Comparison of ENCODE assay signal across 9 cellular contexts in the genomic region with DNA sequence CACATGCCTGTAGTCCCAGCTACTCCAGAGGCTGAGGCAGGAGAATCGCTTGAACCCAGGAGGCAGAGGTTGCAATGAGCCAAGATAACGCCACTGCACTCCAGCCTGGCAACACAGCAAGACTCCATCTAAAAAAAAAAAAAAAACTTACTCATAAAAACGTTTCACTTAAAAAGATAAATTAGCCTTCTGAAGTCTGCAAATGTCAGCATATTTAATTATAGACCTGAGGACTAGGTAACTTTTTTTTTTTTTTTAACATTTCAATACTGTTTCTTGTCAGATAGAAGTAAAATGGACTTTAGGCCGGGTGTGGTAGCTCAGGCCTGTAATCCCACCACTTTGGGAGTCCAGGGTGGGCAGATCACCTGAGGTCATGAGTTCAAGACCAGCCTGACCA. TPM values are rescaled to one million over a fixed set of nuclear protein-coding genes. Genes with fewer than 3 reads are reported as not detected.
DNase-seq lines count a peak whose midpoint lies in the region; ATAC-seq, FAIRE-seq and TF ChIP-seq lines count a peak whose summit lies in the region.
"Not testable (repeated sequence)": the region's sequence is repeated elsewhere in the genome, so short reads cannot be mapped to it uniquely, and the experiment has no call there.
"Had no signal": no experiment of that assay in that cellular context is flagged by ENCODE, and none has a peak within 500 bp of the region (broad histone marks: within the 10 kb centered on the region; RNA-seq: fewer than 3 reads in every experiment).

No MANE protein-coding gene starts in this region.

- H3K18ac ChIP-seq in IMR-90 (ENCODE audit: low read depth, low read length): not testable (repeated sequence)

- dilution Hi-C loops in IMR-90 (cut with HindIII; ENCODE audit: low sequenced_read_pairs, unreplicated experiment): not testable (repeated sequence)

- not testable (repeated sequence) for H3K4me3 Mint-ChIP-seq in progenitor cell of endocrine pancreas (ENCODE audit: low read depth)

- H3K9me3 Mint-ChIP-seq in progenitor cell of endocrine pancreas (ENCODE audit: low read depth): peaks cover 62% of the 10 kb centered on the region

- intact Hi-C loops in IMR-90 (cut with micrococcal nuclease); K562 (cut with micrococcal nuclease): not testable (repeated sequence)

- H4K8ac ChIP-seq in IMR-90 (ENCODE audit: low read depth in 2 of 2, low read length in 2 of 2): not testable (repeated sequence)

- TF ChIP-seq CTCF in IMR-90 (conservative IDR thresholded peaks at IDR 0.05; ENCODE audit: low read depth, low read length); K562 (IDR thresholded peaks at IDR 0.05 in 2 of 3, conservative IDR thresholded peaks at IDR 0.05 in 1 of 3; ENCODE audit: insufficient read depth in 2 of 3, low read depth in 1 of 3, low read length in 3 of 3); progenitor cell of endocrine pancreas (IDR thresholded peaks at IDR 0.05; ENCODE audit: unreplicated experiment): not testable (repeated sequence)

- not testable (repeated sequence) for H3K56ac ChIP-seq in IMR-90 (ENCODE audit: extremely low read depth, insufficient read depth, low read length)

- not testable (repeated sequence) for TF ChIP-seq POLR2A in IMR-90 (IDR thresholded peaks at IDR 0.05; ENCODE audit: low read depth, low read length); K562 (conservative IDR thresholded peaks at IDR 0.05)

- not testable (repeated sequence) for H3K4me2 ChIP-seq in BLaER1; IMR-90 (ENCODE audit: low read depth, low read length); K562 (ENCODE audit: insufficient read depth, low read length)

- not testable (repeated sequence) for ATAC-seq in IMR-90 (ENCODE audit: low read depth); K562

- not testable (repeated sequence) for H3K9me1 ChIP-seq in IMR-90 (ENCODE audit: insufficient read depth, low read length); K562 (ENCODE audit: control insufficient read depth, insufficient read depth, low read length)

- not testable (repeated sequence) for H3K9ac ChIP-seq in BLaER1; IMR-90 (ENCODE audit: low read depth, low read length); adipocyte (ENCODE audit: low read length); K562 (ENCODE audit: insufficient read depth in 1 of 2, low read depth in 2 of 2, low read length in 2 of 2)

- not testable (repeated sequence) for H2BK15ac ChIP-seq in IMR-90 (ENCODE audit: low read depth, low read length)

- not testable (repeated sequence) for TF ChIP-seq EP300 in K562 (IDR thresholded peaks at IDR 0.05; ENCODE audit: low read length)

- peak overlapping the region; percentile 76 for H3K4me3 ChIP-seq in BLaER1
- H3K4me3 ChIP-seq in IMR-90 (ENCODE audit: insufficient read depth, low read depth, low read length); K562: not testable (repeated sequence)
- peak overlapping the region; percentile 53 for H3K4me3 ChIP-seq in adipocyte (ENCODE audit: low read length)

- peaks cover 81% of the 10 kb centered on the region for H3K36me3 Mint-ChIP-seq in progenitor cell of endocrine pancreas (ENCODE audit: insufficient read depth)

- POLR2A ChIA-PET in IMR-90 (lab: Charles Lee; ENCODE audit: unreplicated experiment): not testable (repeated sequence)
- POLR2A ChIA-PET in K562 (lab: Yijun Ruan, JAX): interaction anchor here (1.1 kb wide), 1 partner anchor 168 kb away, joined by 3 read pairs; the partner anchor contains the start of gene PCDHGC4

- not testable (repeated sequence) for H3K14ac ChIP-seq in IMR-90 (replicated peaks; ENCODE audit: low read depth, low read length)

- no CpG with 5 or more reads among the region's 4 CpGs for WGBS in IMR-90 (ENCODE audit: extremely low coverage in 2 of 2, insufficient read length in 1 of 2), 2 experiments
- WGBS in K562 (ENCODE audit: insufficient coverage, low coverage, missing lambda C conversion rate): 62% methylated on average over 2 of the region's 4 CpGs

- not testable (repeated sequence) for H3K4me1 Mint-ChIP-seq in progenitor cell of endocrine pancreas (ENCODE audit: low read depth)

- not testable (repeated sequence) for H2BK20ac ChIP-seq in IMR-90 (ENCODE audit: low read depth, low read length)

- peaks cover 29% of the 10 kb centered on the region for H3K79me2 ChIP-seq in K562 (ENCODE audit: control insufficient read depth, insufficient read depth, low read length)

- not testable (repeated sequence) for BruUV-seq in IMR-90 (replicated peaks; lab: Mats Ljungman, UMichigan); K562 (replicated peaks; lab: Mats Ljungman, UMichigan)

- DNase-seq in IMR-90; adipocyte (ENCODE audit: low read depth); K562 (ENCODE audit: extremely low read depth in 1 of 4, low spot score in 3 of 4); progenitor cell of endocrine pancreas (ENCODE audit: low spot score, unreplicated experiment): not testable (repeated sequence)

- H4K20me1 ChIP-seq in BLaER1; IMR-90 (ENCODE audit: insufficient read depth, low read length); K562 (replicated peaks; ENCODE audit: control insufficient read depth, insufficient read depth, low read length): not testable (repeated sequence)

- H4K91ac ChIP-seq in IMR-90 (ENCODE audit: insufficient read depth, low read depth, low read length): not testable (repeated sequence)

- not testable (repeated sequence) for H3K27ac ChIP-seq in BLaER1; IMR-90 (ENCODE audit: insufficient read depth, low read length); K562 (ENCODE audit: extremely low read depth, low read depth, low read length)

- not testable (repeated sequence) for FAIRE-seq in K562 (lab: Jason Lieb, UNC)

- not testable (repeated sequence) for H3K4ac ChIP-seq in IMR-90 (ENCODE audit: low read depth, low read length)

- not testable (repeated sequence) for H3K4me1 ChIP-seq in BLaER1; IMR-90 (ENCODE audit: control insufficient read depth, insufficient read depth, low read length); K562 (replicated peaks in 1 of 2; ENCODE audit: control insufficient read depth in 2 of 2, insufficient read depth in 2 of 2, low read length in 2 of 2)
- peaks cover 15% of the 10 kb centered on the region for H3K4me1 ChIP-seq in adipocyte (ENCODE audit: control insufficient read depth, insufficient read depth, low read length)

- in situ Hi-C loops in IMR-90 (cut with MboI; ENCODE audit: low sequenced_read_pairs); K562 (cut with MboI): not testable (repeated sequence)

- not testable (repeated sequence) for TF ChIP-seq RAD21 in IMR-90 (IDR thresholded peaks at IDR 0.05; ENCODE audit: low read length); K562 (CRISPR knock-in tag; conservative IDR thresholded peaks at IDR 0.05 in 1 of 2, IDR thresholded peaks at IDR 0.05 in 1 of 2)

- H4K5ac ChIP-seq in IMR-90 (ENCODE audit: low read depth, low read length): not testable (repeated sequence)

- peak overlapping the region; percentile 64 for H3K27ac Mint-ChIP-seq in progenitor cell of endocrine pancreas

- H3K27me3 Mint-ChIP-seq in progenitor cell of endocrine pancreas: not testable (repeated sequence)

- H2AK5ac ChIP-seq in IMR-90 (ENCODE audit: low read depth, low read length): not testable (repeated sequence)

- CTCF ChIA-PET in IMR-90 (lab: Yijun Ruan, JAX); K562 (lab: Yijun Ruan, JAX; ENCODE audit: low intra/inter-chr PET ratio): not testable (repeated sequence)

- H3K79me1 ChIP-seq in IMR-90 (ENCODE audit: low read depth in 1 of 2, low read length in 2 of 2): peaks cover 15 to 17% of the 10 kb centered on the region in 2 experiments

- not testable (repeated sequence) for H2AK9ac ChIP-seq in IMR-90 (replicated peaks; ENCODE audit: low read depth, low read length, poor library complexity)

- H3K9me3 ChIP-seq in BLaER1: peaks cover 98% of the 10 kb centered on the region
- H3K9me3 ChIP-seq in IMR-90 (ENCODE audit: control insufficient read depth, insufficient read depth, low read length): peaks cover 50% of the 10 kb centered on the region
- H3K9me3 ChIP-seq in adipocyte (ENCODE audit: control insufficient read depth, low read length): peaks cover 71% of the 10 kb centered on the region
- peaks cover 22% of the 10 kb centered on the region for H3K9me3 ChIP-seq in K562 (replicated peaks; ENCODE audit: control insufficient read depth, insufficient read depth, low read depth, low read length)

- not testable (repeated sequence) for H2AFZ ChIP-seq in IMR-90 (replicated peaks; ENCODE audit: low read length, poor library complexity); K562 (ENCODE audit: low read depth, low read length)

- not testable (repeated sequence) for H3K23ac ChIP-seq in IMR-90 (ENCODE audit: low read depth, low read length)

- not testable (repeated sequence) for H3K27me3 ChIP-seq in BLaER1; IMR-90 (ENCODE audit: control insufficient read depth, insufficient read depth, low read length); adipocyte (replicated peaks; ENCODE audit: control insufficient read depth, insufficient read depth, low read length); K562 (ENCODE audit: control insufficient read depth in 2 of 2, insufficient read depth in 2 of 2, low read length in 2 of 2)

- H2BK5ac ChIP-seq in IMR-90 (ENCODE audit: low read depth, low read length, poor library complexity, severe bottlenecking): not testable (repeated sequence)

- H2BK120ac ChIP-seq in IMR-90 (ENCODE audit: low read depth, low read length): not testable (repeated sequence)

- H3K36me3 ChIP-seq in BLaER1 (peaks cover 79% of the 10 kb centered on the region), IMR-90 (ENCODE audit: control insufficient read depth, insufficient read depth, low read length) (peaks cover 12% of the 10 kb centered on the region), adipocyte (ENCODE audit: control insufficient read depth, insufficient read depth, low read length, severe bottlenecking) (peaks cover 37% of the 10 kb centered on the region), K562 (ENCODE audit: control insufficient read depth, insufficient read depth, low read length) (peaks cover 26% of the 10 kb centered on the region)

RNA-seq across cellular contexts. Expression of gene TAF7, which starts 3.6 kb away (rescaled TPM):
- total RNA-seq in IMR-90 (2012; rRNA removed) (51.8 and 100 TPM in 2 replicates), K562 (2014; rRNA removed) (70.6 and 72.2 TPM in 2 replicates), K562 (2014; rRNA removed; fragmentation: Illumina TruSeq; extraction: Trizol) (92.0 and 105 TPM in 2 replicates), K562 (2015; rRNA removed; fragmentation: Illumina TruSeq; extraction: Trizol) (63.1 and 66.0 TPM in 2 replicates), K562 (2021) (71.2 and 73.3 TPM in 2 replicates), progenitor cell of endocrine pancreas (90.9 and 95.6 TPM in 2 replicates)
- polyA plus RNA-seq in IMR-90 (2012; rRNA removed) (38.4 and 45.7 TPM in 2 replicates), K562 (2011; rRNA removed) (60.5 and 116 TPM in 2 replicates), K562 (2014; fragmentation: Illumina TruSeq; extraction: Trizol) (88.5 and 93.5 TPM in 2 replicates), K562 (2014; fragmentation: Nextera tagmentation; extraction: Ambion mirVana) (10 to 100 TPM; 51.6 to 68.8 TPM), K562 (2014; rRNA removed) (105 and 109 TPM in 2 replicates)
- polyA plus RNA-seq in IMR-90 (2012; cell fraction: cytosol; rRNA removed): 12.1 and 22.2 TPM in 2 replicates
- 4.1 and 19.2 TPM in 2 replicates for polyA plus RNA-seq in IMR-90 (2012; cell fraction: nucleus; rRNA removed; ENCODE audit: low replicate concordance)
- 25.2 and 60.1 TPM in 2 replicates for total RNA-seq in K562 (2011; cell fraction: chromatin; rRNA removed; ENCODE audit: low replicate concordance)
- total RNA-seq in K562 (2011; cell fraction: nucleolus; rRNA removed): 27.7 and 29.0 TPM in 2 replicates
- 36.0 and 41.8 TPM in 2 replicates for total RNA-seq in K562 (2011; cell fraction: nucleoplasm; rRNA removed)
- polyA plus RNA-seq in K562 (2011; cell fraction: cytosol; rRNA removed): 23.0 and 26.7 TPM in 2 replicates
- 36.5 and 40.7 TPM in 2 replicates for polyA plus RNA-seq in K562 (2011; cell fraction: nucleus; rRNA removed)
- 70.1 and 96.3 TPM in 2 replicates for polyA plus RNA-seq in K562 (2012)
- 52.0 and 74.5 TPM in 2 replicates for polyA minus RNA-seq in K562 (2011; rRNA and poly(A)+ RNA removed)
- polyA minus RNA-seq in K562 (2011; cell fraction: cytosol; rRNA and poly(A)+ RNA removed): 16.0 and 23.4 TPM in 2 replicates
- polyA minus RNA-seq in K562 (2011; cell fraction: nucleus; rRNA and poly(A)+ RNA removed): 18.3 and 26.0 TPM in 2 replicates

RNA-seq across cellular contexts. Expression of gene SLC25A2, which starts 13.1 kb away (rescaled TPM):
- total RNA-seq in IMR-90 (2012; rRNA removed): 0.28 TPM in 1 of 2 replicates, not detected in the other
- not detected in 2 replicates for polyA plus RNA-seq in IMR-90 (2012; rRNA removed)
- polyA plus RNA-seq in IMR-90 (2012; cell fraction: cytosol; rRNA removed): not detected in 2 replicates
- 0.07 and 0.18 TPM in 2 replicates for polyA plus RNA-seq in IMR-90 (2012; cell fraction: nucleus; rRNA removed; ENCODE audit: low replicate concordance)
- total RNA-seq in K562 (2011; cell fraction: chromatin; rRNA removed; ENCODE audit: low replicate concordance): 0.90 and 1.2 TPM in 2 replicates
- total RNA-seq in K562 (2011; cell fraction: nucleolus; rRNA removed): 0.67 TPM in 1 of 2 replicates, not detected in the other
- 0.51 TPM in 1 of 2 replicates, not detected in the other for total RNA-seq in K562 (2011; cell fraction: nucleoplasm; rRNA removed)
- total RNA-seq in K562 (2014; rRNA removed): 0.09 TPM in 1 of 2 replicates, not detected in the other
- total RNA-seq in K562 (2014; rRNA removed; fragmentation: Illumina TruSeq; extraction: Trizol): 0.11 TPM in 1 of 2 replicates, not detected in the other
- total RNA-seq in K562 (2015; rRNA removed; fragmentation: Illumina TruSeq; extraction: Trizol): 0.11 and 0.15 TPM in 2 replicates
- 0.34 TPM in 1 of 2 replicates, not detected in the other for total RNA-seq in K562 (2021)
- polyA plus RNA-seq in K562 (2011; rRNA removed): not detected in 2 replicates
- not detected in 2 replicates for polyA plus RNA-seq in K562 (2011; cell fraction: cytosol; rRNA removed)
- 0.23 TPM in 1 of 2 replicates, not detected in the other for polyA plus RNA-seq in K562 (2011; cell fraction: nucleus; rRNA removed)
- polyA plus RNA-seq in K562 (2012): 0.07 TPM in 1 of 2 replicates, not detected in the other
- polyA plus RNA-seq in K562 (2014; fragmentation: Illumina TruSeq; extraction: Trizol): not detected in 2 replicates
- not detected for polyA plus RNA-seq in K562 (2014; fragmentation: Nextera tagmentation; extraction: Ambion mirVana)
- not detected in 2 replicates for polyA plus RNA-seq in K562 (2014; rRNA removed)
- 0.12 and 0.14 TPM in 2 replicates for polyA minus RNA-seq in K562 (2011; rRNA and poly(A)+ RNA removed)
- polyA minus RNA-seq in K562 (2011; cell fraction: cytosol; rRNA and poly(A)+ RNA removed): not detected in 2 replicates
- 0.27 TPM in 1 of 2 replicates, not detected in the other for polyA minus RNA-seq in K562 (2011; cell fraction: nucleus; rRNA and poly(A)+ RNA removed)
- total RNA-seq in progenitor cell of endocrine pancreas: 1.1 and 1.2 TPM in 2 replicates
- total RNA-seq: CD8-positive, alpha-beta T cell had no signal
- polyA plus RNA-seq: BJ had no signal

RNA-seq across cellular contexts. Expression of gene PCDHGA1, which starts 13.4 kb away (rescaled TPM):
- 0.83 and 0.90 TPM in 2 replicates for total RNA-seq in IMR-90 (2012; rRNA removed)
- polyA plus RNA-seq in IMR-90 (2012; rRNA removed): 0.86 and 0.92 TPM in 2 replicates
- polyA plus RNA-seq in IMR-90 (2012; cell fraction: cytosol; rRNA removed): 0.75 and 0.84 TPM in 2 replicates
- 1.6 and 1.7 TPM in 2 replicates for polyA plus RNA-seq in IMR-90 (2012; cell fraction: nucleus; rRNA removed; ENCODE audit: low replicate concordance)
- total RNA-seq in K562 (2011; cell fraction: chromatin; rRNA removed; ENCODE audit: low replicate concordance): 0.23 and 0.40 TPM in 2 replicates
- total RNA-seq in K562 (2011; cell fraction: nucleolus; rRNA removed): 0.39 and 0.50 TPM in 2 replicates
- 0.22 and 0.38 TPM in 2 replicates for total RNA-seq in K562 (2011; cell fraction: nucleoplasm; rRNA removed)
- total RNA-seq in K562 (2014; rRNA removed): 0.12 and 0.14 TPM in 2 replicates
- 0.13 and 0.18 TPM in 2 replicates for total RNA-seq in K562 (2014; rRNA removed; fragmentation: Illumina TruSeq; extraction: Trizol)
- 0.15 and 0.18 TPM in 2 replicates for total RNA-seq in K562 (2015; rRNA removed; fragmentation: Illumina TruSeq; extraction: Trizol)
- total RNA-seq in K562 (2021): 0.16 and 0.20 TPM in 2 replicates
- 0.08 and 0.26 TPM in 2 replicates for polyA plus RNA-seq in K562 (2011; rRNA removed)
- 0.04 and 0.33 TPM in 2 replicates for polyA plus RNA-seq in K562 (2011; cell fraction: cytosol; rRNA removed)
- 0.10 and 0.41 TPM in 2 replicates for polyA plus RNA-seq in K562 (2011; cell fraction: nucleus; rRNA removed)
- polyA plus RNA-seq in K562 (2012): 0.16 and 0.40 TPM in 2 replicates
- 0.12 and 0.21 TPM in 2 replicates for polyA plus RNA-seq in K562 (2014; fragmentation: Illumina TruSeq; extraction: Trizol)
- not detected for polyA plus RNA-seq in K562 (2014; fragmentation: Nextera tagmentation; extraction: Ambion mirVana)
- 0.05 and 0.24 TPM in 2 replicates for polyA plus RNA-seq in K562 (2014; rRNA removed)
- polyA minus RNA-seq in K562 (2011; rRNA and poly(A)+ RNA removed): 0.18 and 0.53 TPM in 2 replicates
- polyA minus RNA-seq in K562 (2011; cell fraction: cytosol; rRNA and poly(A)+ RNA removed): 0.19 TPM in 1 of 2 replicates, not detected in the other
- 0.22 and 0.54 TPM in 2 replicates for polyA minus RNA-seq in K562 (2011; cell fraction: nucleus; rRNA and poly(A)+ RNA removed)
- total RNA-seq in progenitor cell of endocrine pancreas: 1.1 and 1.3 TPM in 2 replicates
- total RNA-seq: Calu3; CD4-positive, alpha-beta T cell had no signal

RNA-seq across cellular contexts. Expression of gene PCDHGA2, which starts 21.6 kb away (rescaled TPM):
- 3.3 and 3.4 TPM in 2 replicates for total RNA-seq in IMR-90 (2012; rRNA removed)
- 3.6 and 4.0 TPM in 2 replicates for polyA plus RNA-seq in IMR-90 (2012; rRNA removed)
- polyA plus RNA-seq in IMR-90 (2012; cell fraction: cytosol; rRNA removed): 2.9 and 4.5 TPM in 2 replicates
- 5.6 and 6.1 TPM in 2 replicates for polyA plus RNA-seq in IMR-90 (2012; cell fraction: nucleus; rRNA removed; ENCODE audit: low replicate concordance)
- 0.21 and 0.39 TPM in 2 replicates for total RNA-seq in K562 (2011; cell fraction: chromatin; rRNA removed; ENCODE audit: low replicate concordance)
- total RNA-seq in K562 (2011; cell fraction: nucleolus; rRNA removed): 0.13 and 0.33 TPM in 2 replicates
- total RNA-seq in K562 (2011; cell fraction: nucleoplasm; rRNA removed): 0.23 and 0.29 TPM in 2 replicates
- 0.08 and 0.23 TPM in 2 replicates for total RNA-seq in K562 (2014; rRNA removed)
- 0.03 and 0.07 TPM in 2 replicates for total RNA-seq in K562 (2014; rRNA removed; fragmentation: Illumina TruSeq; extraction: Trizol)
- 0.07 and 0.08 TPM in 2 replicates for total RNA-seq in K562 (2015; rRNA removed; fragmentation: Illumina TruSeq; extraction: Trizol)
- total RNA-seq in K562 (2021): 0.18 and 0.27 TPM in 2 replicates
- polyA plus RNA-seq in K562 (2011; rRNA removed): 0.03 and 0.10 TPM in 2 replicates
- polyA plus RNA-seq in K562 (2011; cell fraction: cytosol; rRNA removed): 0.03 and 0.16 TPM in 2 replicates
- 0.04 and 0.33 TPM in 2 replicates for polyA plus RNA-seq in K562 (2011; cell fraction: nucleus; rRNA removed)
- 0.16 and 0.42 TPM in 2 replicates for polyA plus RNA-seq in K562 (2012)
- polyA plus RNA-seq in K562 (2014; fragmentation: Illumina TruSeq; extraction: Trizol): 0.12 and 0.15 TPM in 2 replicates
- polyA plus RNA-seq in K562 (2014; fragmentation: Nextera tagmentation; extraction: Ambion mirVana): not detected
- polyA plus RNA-seq in K562 (2014; rRNA removed): 0.18 and 0.27 TPM in 2 replicates
- 0.18 TPM in 1 of 2 replicates, not detected in the other for polyA minus RNA-seq in K562 (2011; rRNA and poly(A)+ RNA removed)
- not detected in 2 replicates for polyA minus RNA-seq in K562 (2011; cell fraction: cytosol; rRNA and poly(A)+ RNA removed)
- 0.27 TPM in 1 of 2 replicates, not detected in the other for polyA minus RNA-seq in K562 (2011; cell fraction: nucleus; rRNA and poly(A)+ RNA removed)
- 0.72 and 1.1 TPM in 2 replicates for total RNA-seq in progenitor cell of endocrine pancreas
- total RNA-seq: Calu3; CD4-positive, alpha-beta T cell; CD8-positive, alpha-beta T cell had no signal

RNA-seq across cellular contexts. Expression of gene PCDHGA3, which starts 26.7 kb away (rescaled TPM):
- total RNA-seq in IMR-90 (2012; rRNA removed) (1.4 and 1.7 TPM in 2 replicates), K562 (2014; rRNA removed) (0.23 and 0.33 TPM in 2 replicates), K562 (2014; rRNA removed; fragmentation: Illumina TruSeq; extraction: Trizol) (0.13 and 0.18 TPM in 2 replicates), K562 (2015; rRNA removed; fragmentation: Illumina TruSeq; extraction: Trizol) (0.11 and 0.14 TPM in 2 replicates), K562 (2021) (0.24 and 0.38 TPM in 2 replicates), progenitor cell of endocrine pancreas (0.80 and 0.81 TPM in 2 replicates)
- polyA plus RNA-seq in IMR-90 (2012; rRNA removed) (1.6 and 1.8 TPM in 2 replicates), K562 (2011; rRNA removed) (0.15 TPM in 1 of 2 replicates, not detected in the other), K562 (2014; fragmentation: Illumina TruSeq; extraction: Trizol) (0.12 and 0.13 TPM in 2 replicates), K562 (2014; fragmentation: Nextera tagmentation; extraction: Ambion mirVana) (not detected), K562 (2014; rRNA removed) (0.28 TPM in 1 of 2 replicates, not detected in the other)
- 1.6 and 2.1 TPM in 2 replicates for polyA plus RNA-seq in IMR-90 (2012; cell fraction: cytosol; rRNA removed)
- polyA plus RNA-seq in IMR-90 (2012; cell fraction: nucleus; rRNA removed; ENCODE audit: low replicate concordance): 4.1 and 4.4 TPM in 2 replicates
- 0.67 and 1.2 TPM in 2 replicates for total RNA-seq in K562 (2011; cell fraction: chromatin; rRNA removed; ENCODE audit: low replicate concordance)
- total RNA-seq in K562 (2011; cell fraction: nucleolus; rRNA removed): 0.79 and 0.83 TPM in 2 replicates
- 0.69 and 0.81 TPM in 2 replicates for total RNA-seq in K562 (2011; cell fraction: nucleoplasm; rRNA removed)
- polyA plus RNA-seq in K562 (2011; cell fraction: cytosol; rRNA removed): 0.12 TPM in 1 of 2 replicates, not detected in the other
- polyA plus RNA-seq in K562 (2011; cell fraction: nucleus; rRNA removed): 0.04 and 0.71 TPM in 2 replicates
- polyA plus RNA-seq in K562 (2012): 0.16 and 0.53 TPM in 2 replicates
- 0.09 and 0.14 TPM in 2 replicates for polyA minus RNA-seq in K562 (2011; rRNA and poly(A)+ RNA removed)
- not detected in 2 replicates for polyA minus RNA-seq in K562 (2011; cell fraction: cytosol; rRNA and poly(A)+ RNA removed)
- 0.67 TPM in 1 of 2 replicates, not detected in the other for polyA minus RNA-seq in K562 (2011; cell fraction: nucleus; rRNA and poly(A)+ RNA removed)
- total RNA-seq: Calu3; CD4-positive, alpha-beta T cell; CD8-positive, alpha-beta T cell had no signal
